2 cellular contexts compared by ENCODE assay signal in genomic region chr14:73471582-73472181, GRCh38.
TF ChIP-seq lines count a peak whose summit lies in the region.

No MANE protein-coding gene starts in this region.

TF ChIP-seq in HEK293T, 16 proteins besides CTCF, POLR2A, EP300 and RAD21:
- TF ChIP-seq ZNF384 (IDR thresholded peaks at IDR 0.05) (peak; percentile 43; the same call in 1 of the 2 replicates), FOXM1 (IDR thresholded peaks at IDR 0.05; ENCODE audit: borderline replicate concordance) (no peak), NFRKB (IDR thresholded peaks at IDR 0.05) (no peak), HDGF (IDR thresholded peaks at IDR 0.05; ENCODE audit: borderline replicate concordance) (no peak), FOXK2 (IDR thresholded peaks at IDR 0.05) (no peak)
- TF ChIP-seq, protein P1, sequence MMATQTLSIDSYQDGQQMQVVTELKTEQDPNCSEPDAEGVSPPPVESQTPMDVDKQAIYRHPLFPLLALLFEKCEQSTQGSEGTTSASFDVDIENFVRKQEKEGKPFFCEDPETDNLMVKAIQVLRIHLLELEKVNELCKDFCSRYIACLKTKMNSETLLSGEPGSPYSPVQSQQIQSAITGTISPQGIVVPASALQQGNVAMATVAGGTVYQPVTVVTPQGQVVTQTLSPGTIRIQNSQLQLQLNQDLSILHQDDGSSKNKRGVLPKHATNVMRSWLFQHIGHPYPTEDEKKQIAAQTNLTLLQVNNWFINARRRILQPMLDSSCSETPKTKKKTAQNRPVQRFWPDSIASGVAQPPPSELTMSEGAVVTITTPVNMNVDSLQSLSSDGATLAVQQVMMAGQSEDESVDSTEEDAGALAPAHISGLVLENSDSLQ (IDR thresholded peaks at IDR 0.05): no peak

TF ChIP-seq in K562, 482 proteins besides CTCF, POLR2A, EP300 and RAD21:
- TF ChIP-seq NFIC (IDR thresholded peaks at IDR 0.05) (peak; percentile 66; the same call in 1 of the 2 replicates), AFF4 (CRISPR knock-in tag; IDR thresholded peaks at IDR 0.05) (no peak), HDAC2 (IDR thresholded peaks at IDR 0.05) (no peak)
- TF ChIP-seq, protein P2, sequence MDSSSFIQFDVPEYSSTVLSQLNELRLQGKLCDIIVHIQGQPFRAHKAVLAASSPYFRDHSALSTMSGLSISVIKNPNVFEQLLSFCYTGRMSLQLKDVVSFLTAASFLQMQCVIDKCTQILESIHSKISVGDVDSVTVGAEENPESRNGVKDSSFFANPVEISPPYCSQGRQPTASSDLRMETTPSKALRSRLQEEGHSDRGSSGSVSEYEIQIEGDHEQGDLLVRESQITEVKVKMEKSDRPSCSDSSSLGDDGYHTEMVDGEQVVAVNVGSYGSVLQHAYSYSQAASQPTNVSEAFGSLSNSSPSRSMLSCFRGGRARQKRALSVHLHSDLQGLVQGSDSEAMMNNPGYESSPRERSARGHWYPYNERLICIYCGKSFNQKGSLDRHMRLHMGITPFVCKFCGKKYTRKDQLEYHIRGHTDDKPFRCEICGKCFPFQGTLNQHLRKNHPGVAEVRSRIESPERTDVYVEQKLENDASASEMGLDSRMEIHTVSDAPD (CRISPR knock-in tag; IDR thresholded peaks at IDR 0.05): no peak
